Comparison of ENCODE assay signal across 1 cellular context in genomic region chr1:24749886-24750285, GRCh38.
TF ChIP-seq lines count a peak whose summit lies in the region.

No MANE protein-coding gene starts in this region.

TF ChIP-seq in HepG2, 621 proteins besides CTCF, POLR2A, EP300 and RAD21:
- TF ChIP-seq ZBTB33 (CRISPR knock-in tag; IDR thresholded peaks at IDR 0.05) (peak; percentile 29; the same call in 1 of the 2 replicates), ZBTB10 (CRISPR knock-in tag; IDR thresholded peaks at IDR 0.05; ENCODE audit: borderline replicate concordance) (no peak)
